In genomic region chr5:56183507-56183906, GRCh38 we compare ENCODE assay signal across 12 cellular contexts. TPM values are rescaled to one million over a fixed set of nuclear protein-coding genes. Genes with fewer than 3 reads are reported as not detected.
DNase-seq lines count a peak whose midpoint lies in the region; ATAC-seq and TF ChIP-seq lines count a peak whose summit lies in the region.
"Had no signal": no experiment of that assay in that cellular context is flagged by ENCODE, and none has a peak within 500 bp of the region (broad histone marks: within the 10 kb centered on the region; RNA-seq: fewer than 3 reads in every experiment).

No MANE protein-coding gene starts in this region.

- H3K36me3 ChIP-seq in GM23248 (ENCODE audit: low read depth) (no peaks in the 10 kb centered on the region), upper lobe of left lung (no peaks in the 10 kb centered on the region)

- no peak for TF ChIP-seq EP300 in upper lobe of left lung (IDR thresholded peaks at IDR 0.05)

- H3K4me3 ChIP-seq in GM23248 (no peak overlapping the region), upper lobe of left lung (no peak overlapping the region)

- no peaks in the 10 kb centered on the region for H3K79me2 ChIP-seq in GM23248 (ENCODE audit: insufficient read depth)

- no peaks in the 10 kb centered on the region; the same call in 1 of the 2 replicates for H3F3A ChIP-seq in GM23248 (ENCODE audit: insufficient read depth)

- H3K9ac ChIP-seq in GM23248 = no peak overlapping the region

- H3K9me3 ChIP-seq in GM23248 (ENCODE audit: low read depth) = no peaks in the 10 kb centered on the region
- H3K9me3 ChIP-seq in upper lobe of left lung = no peaks in the 10 kb centered on the region

- H3K27me3 ChIP-seq in GM23248 (replicated peaks; ENCODE audit: insufficient read depth) = no peaks in the 10 kb centered on the region
- H3K27me3 ChIP-seq in upper lobe of left lung = no peaks in the 10 kb centered on the region

- H3K27ac ChIP-seq in GM23248 = no peak overlapping the region
- no peak overlapping the region for H3K27ac ChIP-seq in upper lobe of left lung

- no peak for TF ChIP-seq CTCF in upper lobe of left lung (IDR thresholded peaks at IDR 0.05)

- H3K4me1 ChIP-seq in GM23248 (ENCODE audit: insufficient read depth) (peaks cover 14% of the 10 kb centered on the region), upper lobe of left lung (no peaks in the 10 kb centered on the region)

- in situ Hi-C loops in ACHN (cut with HindIII; ENCODE audit: low pct_ligation_motif_present, low pct_unique_long_range_greater_than_20kb, low sequenced_read_pairs) = no loop called here
- in situ Hi-C loops in GM23248 (cut with MboI) = no loop called here

- no peak overlapping the region for H3K4me2 ChIP-seq in GM23248 (ENCODE audit: unreplicated experiment)

- ATAC-seq in upper lobe of left lung (ENCODE audit: low FRiP score in 2 of 2) = no peak
- no peak for ATAC-seq in HG03520 (IDR thresholded peaks at IDR 0.05; ENCODE audit: unreplicated experiment)
- ATAC-seq: WTC11 had no signal

- H3K9me2 ChIP-seq in GM23248 (ENCODE audit: insufficient read depth) = no peaks in the 10 kb centered on the region

- DNase-seq in ACHN = peak; percentile 92
- DNase-seq in GM23248 = peak; percentile 95
- peak; percentile 30 for DNase-seq in T1000 (lab: John Stamatoyannopoulos, UW)
- peak; percentile 88 for DNase-seq in glomerular endothelial cell (ENCODE audit: extremely low read depth, low read depth, low spot score)
- DNase-seq in NCI-H2196 (lab: John Stamatoyannopoulos, UW; ENCODE audit: unreplicated experiment) = no peak
- no peak for DNase-seq in upper lobe of left lung
- DNase-seq in activated naive CD4-positive, alpha-beta T cell treated with anti-CD3 and anti-CD28 coated beads, Interleukin-2, amount 50 U/mL, for 16 hours = no peak
- DNase-seq: head of caudate nucleus; NK-92 treated with Interleukin-12 subunit alpha and Interleukin-12 subunit beta, amount 100 ng/mL, for 24 hours; stimulated activated CD4-positive, alpha-beta T cell treated with anti-CD3 and anti-CD28 coated beads, Interleukin-15, amount 100 ng/mL, for 24 hours had no signal

- WGBS in GM23248 (ENCODE audit: low coverage in 1 of 2, low lambda C conversion rate in 2 of 2, missing lambda C conversion rate in 2 of 2), 2 experiments = 10 to 12% methylated on average over 4 of the region's 4 CpGs
- 61 to 78% methylated on average over 4 of the region's 4 CpGs for WGBS in upper lobe of left lung, 2 donors

- H2AFZ ChIP-seq in GM23248 = no peak overlapping the region

- TF ChIP-seq POLR2A in upper lobe of left lung (IDR thresholded peaks at IDR 0.05) = no peak

- no peaks in the 10 kb centered on the region for H4K20me1 ChIP-seq in GM23248 (ENCODE audit: insufficient read depth)

RNA-seq across cellular contexts. Expression of gene ANKRD55, which starts 49.6 kb away (rescaled TPM):
- total RNA-seq in GM23248 (2014; rRNA removed; shearing (Covaris generic)) = not detected in 2 replicates
- polyA plus RNA-seq in GM23248 (2016; fragmentation: Nextera tagmentation; extraction: Ambion mirVana) = not detected in 2 replicates
- total RNA-seq in glomerular endothelial cell = 0.47 and 1.2 TPM in 2 replicates
- 1 to 10 TPM in 1 of 6 donors, under 1 TPM in 4, not detected in 1; 0.23 to 1.7 (median 0.98) TPM for total RNA-seq in upper lobe of left lung
- total RNA-seq: WTC11 had no signal

Comparison
In these comparisons a context has a peak if more than half of its experiments do, and no peak if none do; other contexts are left out.
1. DNase-seq: peak in ACHN (single experiment), GM23248 (single experiment), T1000 (single experiment) and glomerular endothelial cell (single experiment); none in NCI-H2196 (single experiment), upper lobe of left lung (0 of 2) and activated naive CD4-positive, alpha-beta T cell treated with anti-CD3 and anti-CD28 coated beads, Interleukin-2, amount 50 U/mL, for 16 hours (single experiment).